In genomic region chr2:231270221-231271114, GRCh38 we compare ENCODE assay signal across 23 cellular contexts.
DNase-seq lines count a peak whose midpoint lies in the region; TF ChIP-seq lines count a peak whose summit lies in the region.
"Had no signal": no experiment of that assay in that cellular context is flagged by ENCODE, and none has a peak within 500 bp of the region (broad histone marks: within the 10 kb centered on the region; RNA-seq: fewer than 3 reads in every experiment).

No MANE protein-coding gene starts in this region.

- no peak overlapping the region for H2AFZ ChIP-seq in neuronal stem cell (ENCODE audit: low read length)

- peak overlapping the region; percentile 64 for H3K27ac Mint-ChIP-seq in nephron progenitor cell
- H3K27ac Mint-ChIP-seq: activated naive CD8-positive, alpha-beta T cell treated with anti-CD3 and anti-CD28 coated beads, Interleukin-2, amount 50 U/mL, for 24 hours; activated T-helper 17 cell treated with anti-CD3 and anti-CD28 coated beads, Interleukin-2, amount 50 U/mL, for 72 hours; dendritic cell treated with granulocyte-macrophage colony-stimulating factor and Interleukin-4, amounts not matched to agents 40 ng/mL and 50 ng/mL, for 4 days; memory B cell; nephron had no signal

- H3K4ac ChIP-seq in neuronal stem cell (ENCODE audit: low read length), result no peak overlapping the region

- TF ChIP-seq CTCF in fibroblast of mammary gland (conservative IDR thresholded peaks at IDR 0.05; ENCODE audit: control insufficient read depth, insufficient read depth, low read depth, low read length), result no peak
- TF ChIP-seq CTCF in nephron progenitor cell (IDR thresholded peaks at IDR 0.05), result no peak
- TF ChIP-seq CTCF in vagina (IDR thresholded peaks at IDR 0.05), result no peak

- no peak for TF ChIP-seq POLR2A in vagina (IDR thresholded peaks at IDR 0.05)

- no peak overlapping the region for H2BK120ac ChIP-seq in neuronal stem cell (ENCODE audit: low read depth, low read length)

- no peaks in the 10 kb centered on the region for H3K27me3 Mint-ChIP-seq in nephron progenitor cell (ENCODE audit: low read depth, poor library complexity)
- H3K27me3 Mint-ChIP-seq: activated naive CD8-positive, alpha-beta T cell treated with anti-CD3 and anti-CD28 coated beads, Interleukin-2, amount 50 U/mL, for 24 hours; dendritic cell treated with granulocyte-macrophage colony-stimulating factor and Interleukin-4, amounts not matched to agents 40 ng/mL and 50 ng/mL, for 4 days; memory B cell had no signal

- peak overlapping the region; percentile 20 for H3K27ac ChIP-seq in vagina
- no peak overlapping the region for H3K27ac ChIP-seq in neuronal stem cell (replicated peaks; ENCODE audit: low read length)
- H3K27ac ChIP-seq: BLaER1, skin epidermis had no signal

- H3K4me2 ChIP-seq in neuronal stem cell (ENCODE audit: insufficient read depth, low read length, poor library complexity, severe bottlenecking), result no peak overlapping the region
- H3K4me2 ChIP-seq: BLaER1 had no signal

- H3K79me1 ChIP-seq in neuronal stem cell (ENCODE audit: low read depth, low read length), result no peaks in the 10 kb centered on the region

- WGBS in neuronal stem cell (ENCODE audit: extremely low coverage in 2 of 2, insufficient read length in 2 of 2, insufficient replicate concordance in 1 of 2), 2 donors, result no CpG with 5 or more reads among the region's 20 CpGs

- peaks cover 18% of the 10 kb centered on the region for H3K4me1 Mint-ChIP-seq in nephron progenitor cell
- H3K4me1 Mint-ChIP-seq: activated naive CD8-positive, alpha-beta T cell treated with anti-CD3 and anti-CD28 coated beads, Interleukin-2, amount 50 U/mL, for 24 hours; activated T-helper 17 cell treated with anti-CD3 and anti-CD28 coated beads, Interleukin-2, amount 50 U/mL, for 72 hours; memory B cell; nephron had no signal

- H3K14ac ChIP-seq in neuronal stem cell (ENCODE audit: low read length), result no peak overlapping the region

- H2BK15ac ChIP-seq in neuronal stem cell (ENCODE audit: low read length), result no peak overlapping the region

- H2AK5ac ChIP-seq in neuronal stem cell (ENCODE audit: low read depth, low read length), result no peak overlapping the region

- H3K27me3 ChIP-seq in vagina, result no peaks in the 10 kb centered on the region
- no peaks in the 10 kb centered on the region for H3K27me3 ChIP-seq in neuronal stem cell (ENCODE audit: control insufficient read depth in 3 of 3, insufficient read depth in 3 of 3, low read depth in 1 of 3, low read length in 3 of 3)
- H3K27me3 ChIP-seq: BLaER1 had no signal

- DNase-seq in SK-N-DZ (ENCODE audit: low spot score) (peak; percentile 82), fibroblast of mammary gland (ENCODE audit: low read depth) (peak; percentile 46), nephron progenitor cell (no peak), vagina (ENCODE audit: extremely low spot score in 2 of 2) (no peak), neuronal stem cell (ENCODE audit: low spot score) (no peak), NCI-H146 treated with DMSO at 0.1 percent for 48 hours (lab: John Stamatoyannopoulos, UW; ENCODE audit: unreplicated experiment) (no peak), NOMO-1 treated with DMSO at 0.1 percent for 48 hours (lab: John Stamatoyannopoulos, UW; ENCODE audit: unreplicated experiment) (no peak)
- DNase-seq: activated CD4-positive, alpha-beta T cell treated with anti-CD3 and anti-CD28 coated beads for 48 hours; activated naive CD8-positive, alpha-beta T cell treated with anti-CD3 and anti-CD28 coated beads, Interleukin-2, amount 50 U/mL, for 24 hours; foreskin melanocyte; hippocampal formation; KBM-7; MV-4-11; NCI-H187; NCI-H226; NCI-H774; stimulated activated naive CD4-positive, alpha-beta T cell had no signal

- no peak overlapping the region for H3K4me3 Mint-ChIP-seq in nephron progenitor cell
- H3K4me3 Mint-ChIP-seq: activated naive CD8-positive, alpha-beta T cell treated with anti-CD3 and anti-CD28 coated beads, Interleukin-2, amount 50 U/mL, for 24 hours; activated T-helper 17 cell treated with anti-CD3 and anti-CD28 coated beads, Interleukin-2, amount 50 U/mL, for 72 hours; dendritic cell treated with granulocyte-macrophage colony-stimulating factor and Interleukin-4, amounts not matched to agents 40 ng/mL and 50 ng/mL, for 4 days; memory B cell; nephron had no signal

- H3K18ac ChIP-seq in neuronal stem cell (ENCODE audit: low read length), result no peak overlapping the region

- H3K36me3 ChIP-seq in vagina, result no peaks in the 10 kb centered on the region
- peaks cover 16 to 90% of the 10 kb centered on the region in 2 donors for H3K36me3 ChIP-seq in neuronal stem cell (replicated peaks in 1 of 2; ENCODE audit: control insufficient read depth in 2 of 2, insufficient read depth in 2 of 2, low read length in 2 of 2)
- H3K36me3 ChIP-seq: BLaER1 had no signal

- H3K4me3 ChIP-seq in fibroblast of mammary gland (ENCODE audit: control insufficient read depth, low read depth, low read length), result no peak overlapping the region
- no peak overlapping the region for H3K4me3 ChIP-seq in vagina
- H3K4me3 ChIP-seq in neuronal stem cell (ENCODE audit: low read length in 2 of 2), result peak overlapping the region in 1 of 2 donors; percentile 61
- H3K4me3 ChIP-seq: BLaER1, skin epidermis had no signal

- no peaks in the 10 kb centered on the region for H3K4me1 ChIP-seq in vagina
- no peaks in the 10 kb centered on the region for H3K4me1 ChIP-seq in neuronal stem cell (ENCODE audit: control insufficient read depth in 2 of 2, insufficient read depth in 1 of 2, low read depth in 1 of 2, low read length in 2 of 2)

- no peaks in the 10 kb centered on the region for H3K9me3 Mint-ChIP-seq in nephron progenitor cell
- H3K9me3 Mint-ChIP-seq: activated naive CD8-positive, alpha-beta T cell treated with anti-CD3 and anti-CD28 coated beads, Interleukin-2, amount 50 U/mL, for 24 hours; activated T-helper 17 cell treated with anti-CD3 and anti-CD28 coated beads, Interleukin-2, amount 50 U/mL, for 72 hours; dendritic cell treated with granulocyte-macrophage colony-stimulating factor and Interleukin-4, amounts not matched to agents 40 ng/mL and 50 ng/mL, for 4 days; memory B cell; nephron had no signal

- H4K91ac ChIP-seq in neuronal stem cell (ENCODE audit: low read depth, low read length, poor library complexity), result no peak overlapping the region

- no peak overlapping the region for H3K23ac ChIP-seq in neuronal stem cell (ENCODE audit: low read depth, low read length, poor library complexity)

- H2BK5ac ChIP-seq in neuronal stem cell (ENCODE audit: low read length), result no peak overlapping the region

- H2BK12ac ChIP-seq in neuronal stem cell (ENCODE audit: low read length), result no peak overlapping the region

- no peak overlapping the region for H3K9ac ChIP-seq in neuronal stem cell (ENCODE audit: low read depth, low read length, poor library complexity)
- H3K9ac ChIP-seq: BLaER1 had no signal

- intact Hi-C loops in vagina (cut with DNase I), result no loop called here

- no peak overlapping the region for H4K8ac ChIP-seq in neuronal stem cell (ENCODE audit: low read depth, low read length)

- H3K9me3 ChIP-seq in vagina, result no peaks in the 10 kb centered on the region
- H3K9me3 ChIP-seq in neuronal stem cell (replicated peaks in 1 of 2; ENCODE audit: control insufficient read depth in 2 of 2, insufficient read depth in 1 of 2, low read depth in 1 of 2, low read length in 2 of 2), result no peaks in the 10 kb centered on the region
- H3K9me3 ChIP-seq: BLaER1 had no signal

- peaks cover 78% of the 10 kb centered on the region for H3K36me3 Mint-ChIP-seq in nephron progenitor cell (ENCODE audit: low read depth)
- H3K36me3 Mint-ChIP-seq: memory B cell had no signal

Comparison
In these comparisons a context has a peak if more than half of its experiments do, and no peak if none do; other contexts are left out.
1. DNase-seq: peak in SK-N-DZ (single experiment) and fibroblast of mammary gland (single experiment); none in nephron progenitor cell (single experiment), vagina (0 of 2), neuronal stem cell (single experiment), NCI-H146 treated with DMSO at 0.1 percent for 48 hours (single experiment) and NOMO-1 treated with DMSO at 0.1 percent for 48 hours (single experiment).